In the genomic region with DNA sequence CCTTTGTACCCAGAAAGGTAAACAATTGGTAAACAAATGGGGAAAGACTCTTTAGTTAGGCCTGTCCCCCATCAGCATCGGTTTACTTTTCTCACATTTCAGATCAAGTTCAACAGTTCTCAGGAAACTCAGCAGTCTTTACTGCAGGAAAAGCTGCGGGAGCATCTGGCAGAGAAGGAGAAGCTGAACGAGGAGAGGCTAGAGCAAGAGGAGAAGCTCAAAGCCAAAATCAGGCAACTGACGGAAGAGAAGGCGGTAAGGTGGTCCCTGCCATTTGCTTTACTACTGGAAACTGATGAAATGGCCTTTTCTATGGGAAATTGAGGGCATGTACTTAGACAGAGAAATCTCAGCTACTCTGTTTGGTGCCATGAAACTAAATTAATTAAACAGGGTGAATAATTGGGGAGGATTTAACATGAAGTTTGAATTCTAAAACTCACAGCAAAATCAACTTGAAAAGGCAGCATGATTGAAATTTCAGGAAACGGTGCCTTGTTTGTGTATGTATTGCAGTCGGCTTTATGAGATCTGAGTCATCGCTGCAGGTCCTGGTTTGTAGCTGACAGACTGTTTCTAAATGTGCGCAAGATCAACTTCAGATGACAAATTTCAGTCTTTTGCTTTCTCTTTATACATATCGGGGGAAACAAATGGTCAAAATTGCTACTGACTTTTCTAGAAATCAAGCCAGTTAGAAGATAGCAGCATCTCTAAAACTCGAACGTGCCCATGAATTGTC, we compare ENCODE assay signal across 12 cellular contexts.
A peak's percentile ranks its signal among the peaks of the same experiment; 100 is the strongest.
DNase-seq lines count a peak whose midpoint lies in the region; FAIRE-seq and TF ChIP-seq lines count a peak whose summit lies in the region.
"Had no signal": no experiment of that assay in that cellular context is flagged by ENCODE, and none has a peak within 500 bp of the region (broad histone marks: within the 10 kb centered on the region; RNA-seq: fewer than 3 reads in every experiment).

No MANE protein-coding gene starts in this region.

- H3K4me1 ChIP-seq in endothelial cell of umbilical vein (ENCODE audit: control insufficient read depth, extremely low read depth, insufficient read depth, low read length) (peaks cover 36% of the 10 kb centered on the region), smooth muscle cell (ENCODE audit: low read depth) (no peaks in the 10 kb centered on the region)

- H3K4me3 ChIP-seq in endothelial cell of umbilical vein (replicated peaks in 1 of 3; ENCODE audit: insufficient read depth in 1 of 3, low read depth in 1 of 3, low read length in 3 of 3) (peak overlapping the region in 1 of 3 experiments; percentile 28), smooth muscle cell (peak overlapping the region; percentile 17)
- H3K4me3 ChIP-seq: suprapubic skin had no signal

- TF ChIP-seq POLR2A in endothelial cell of umbilical vein (IDR thresholded peaks at IDR 0.05; ENCODE audit: low read depth, low read length): no peak

- H3K27ac ChIP-seq in endothelial cell of umbilical vein (ENCODE audit: insufficient read depth, low read depth, low read length): peak overlapping the region; percentile 71
- peak overlapping the region; percentile 69 for H3K27ac ChIP-seq in smooth muscle cell (ENCODE audit: low read depth)
- H3K27ac ChIP-seq: 22Rv1, suprapubic skin had no signal

- CTCF ChIA-PET in endothelial cell of umbilical vein (lab: Charles Lee): interaction anchor here (1.0 to 1.8 kb wide), 8 partner anchors 9 to 91 kb away, joined by 3 to 16 read pairs (median 4); no protein-coding TSS in a partner anchor

- H2AFZ ChIP-seq in endothelial cell of umbilical vein (ENCODE audit: low read depth, low read length) (peak overlapping the region; percentile 82), smooth muscle cell (ENCODE audit: low read depth) (peak overlapping the region; percentile 24)

- no peaks in the 10 kb centered on the region for H4K20me1 ChIP-seq in endothelial cell of umbilical vein (replicated peaks; ENCODE audit: control insufficient read depth, extremely low read depth, insufficient read depth, low read length)
- H4K20me1 ChIP-seq in smooth muscle cell (ENCODE audit: low read depth): no peaks in the 10 kb centered on the region

- no peak for TF ChIP-seq CTCF in endothelial cell of umbilical vein (IDR thresholded peaks at IDR 0.05; ENCODE audit: extremely low read depth in 1 of 2, insufficient read depth in 1 of 2, low read depth in 1 of 2, low read length in 2 of 2)
- no peak for TF ChIP-seq CTCF in smooth muscle cell (IDR thresholded peaks at IDR 0.05; ENCODE audit: borderline replicate concordance, insufficient read depth, poor library complexity, severe bottlenecking)

- H3K9me3 ChIP-seq in endothelial cell of umbilical vein (replicated peaks; ENCODE audit: control insufficient read depth, insufficient read depth, low read length) (no peaks in the 10 kb centered on the region), smooth muscle cell (replicated peaks; ENCODE audit: low read depth) (no peaks in the 10 kb centered on the region)
- H3K9me3 ChIP-seq: suprapubic skin had no signal

- H3K27me3 ChIP-seq in endothelial cell of umbilical vein (ENCODE audit: control insufficient read depth in 2 of 2, insufficient read depth in 2 of 2, low read length in 2 of 2): no peaks in the 10 kb centered on the region
- no peaks in the 10 kb centered on the region for H3K27me3 ChIP-seq in smooth muscle cell (ENCODE audit: low read depth)
- H3K27me3 ChIP-seq: suprapubic skin had no signal

- intact Hi-C loops in endothelial cell of umbilical vein (cut with micrococcal nuclease): loop anchor here (1.0 kb wide), 1 partner anchor 10 kb away; no protein-coding TSS in a partner anchor

- H3K9me1 ChIP-seq in endothelial cell of umbilical vein (replicated peaks; ENCODE audit: control insufficient read depth, extremely low read depth, insufficient read depth, low read length): no peaks in the 10 kb centered on the region

- H3K36me3 ChIP-seq in endothelial cell of umbilical vein (ENCODE audit: control insufficient read depth in 2 of 2, extremely low read depth in 1 of 2, insufficient read depth in 2 of 2, low read length in 2 of 2) (no peaks in the 10 kb centered on the region), smooth muscle cell (ENCODE audit: low read depth) (no peaks in the 10 kb centered on the region)
- H3K36me3 ChIP-seq: suprapubic skin had no signal

- dilution Hi-C loops in endothelial cell of umbilical vein (cut with MboI; ENCODE audit: extremely low pct_ligation_motif_present, low sequenced_read_pairs): no loop called here

- H3K9ac ChIP-seq in endothelial cell of umbilical vein (replicated peaks; ENCODE audit: extremely low read depth, insufficient read depth, low read length) (peak overlapping the region; percentile 50), smooth muscle cell (ENCODE audit: low read depth) (peak overlapping the region; percentile 16)

- DNase-seq in DMS 273 (lab: John Stamatoyannopoulos, UW; ENCODE audit: unreplicated experiment) (peak; percentile 44), DMS 273 treated with DMSO at 0.1 percent for 48 hours (lab: John Stamatoyannopoulos, UW) (no peak), SIG-M5 treated with dmso at 0.1 percent for 504 hours (lab: John Stamatoyannopoulos, UW; ENCODE audit: unreplicated experiment) (peak; percentile 64), endothelial cell of umbilical vein (ENCODE audit: low read depth, low spot score) (peak; percentile 83), smooth muscle cell (lab: John Stamatoyannopoulos, UW; ENCODE audit: unreplicated experiment) (no peak), mesenteric fat pad (ENCODE audit: low spot score) (no peak), NCI-H1436 (lab: John Stamatoyannopoulos, UW) (no peak)
- no peak for DNase-seq in stimulated activated CD4-positive, alpha-beta T cell treated with anti-CD3 and anti-CD28 coated beads, Interleukin-4, amount 100 ng/mL, for 1 hour
- DNase-seq: NCI-H526 treated with DMSO at 0.1 percent for 48 hours, right cardiac atrium had no signal

- H3K4me2 ChIP-seq in endothelial cell of umbilical vein (ENCODE audit: insufficient read depth, low read length): peak overlapping the region; percentile 75
- H3K4me2 ChIP-seq in smooth muscle cell: peak overlapping the region; percentile 80

- H3K79me2 ChIP-seq in endothelial cell of umbilical vein (ENCODE audit: control insufficient read depth, insufficient read depth, low read length) (no peaks in the 10 kb centered on the region), smooth muscle cell (ENCODE audit: low read depth) (no peaks in the 10 kb centered on the region)

- BruUV-seq in endothelial cell of umbilical vein (replicated peaks; lab: Mats Ljungman, UMichigan): no TSS peak

- peak; percentile 99 for FAIRE-seq in endothelial cell of umbilical vein (lab: Jason Lieb, UNC)

- WGBS in smooth muscle cell (ENCODE audit: low lambda C conversion rate): 37% methylated on average over 12 of the region's 12 CpGs

- H3F3A ChIP-seq in smooth muscle cell (ENCODE audit: low read depth): peaks cover 18% of the 10 kb centered on the region

- POLR2A ChIA-PET in endothelial cell of umbilical vein (lab: Charles Lee): no interaction called here

TF ChIP-seq in endothelial cell of umbilical vein, 7 proteins besides CTCF, POLR2A, EP300 and RAD21:
- TF ChIP-seq POLR2AphosphoS5 (IDR thresholded peaks at IDR 0.05; ENCODE audit: insufficient read depth, low read depth, low read length): peak; percentile 48
- peak; percentile 74 for TF ChIP-seq JUN (IDR thresholded peaks at IDR 0.05; ENCODE audit: borderline replicate concordance, insufficient read depth, insufficient read length, low read depth)
- TF ChIP-seq MYC (IDR thresholded peaks at IDR 0.05; ENCODE audit: low read depth, low read length): no peak
- TF ChIP-seq FOS (IDR thresholded peaks at IDR 0.05; ENCODE audit: borderline replicate concordance, insufficient read depth, low read length): peak; percentile 92
- no peak for TF ChIP-seq EZH2 (IDR thresholded peaks at IDR 0.05; ENCODE audit: borderline replicate concordance, low read depth, low read length, severe bottlenecking)

Comparison
In these comparisons a context has a peak if more than half of its experiments do, and no peak if none do; other contexts are left out.
1. DNase-seq: peak in DMS 273 (single experiment), SIG-M5 treated with dmso at 0.1 percent for 504 hours (single experiment) and endothelial cell of umbilical vein (single experiment); none in DMS 273 treated with DMSO at 0.1 percent for 48 hours (single experiment), smooth muscle cell (single experiment), stimulated activated CD4-positive, alpha-beta T cell treated with anti-CD3 and anti-CD28 coated beads, Interleukin-4, amount 100 ng/mL, for 1 hour (single experiment), mesenteric fat pad (single experiment) and NCI-H1436 (single experiment).